1 cellular context compared by ENCODE assay signal in genomic region chr17:50218771-50219315, GRCh38.
TF ChIP-seq lines count a peak whose summit lies in the region.

No MANE protein-coding gene starts in this region.

TF ChIP-seq in SK-N-SH treated with all-trans-retinoic acid at 6 μM for 48 hours, 23 proteins besides CTCF, POLR2A, EP300 and RAD21 (continued from another document):
- TF ChIP-seq GLIS3 (CRISPR knock-in tag; IDR thresholded peaks at IDR 0.05), result no peak
- TF ChIP-seq ARNTL (CRISPR knock-in tag; IDR thresholded peaks at IDR 0.05; ENCODE audit: borderline replicate concordance, low read depth), result no peak
